In the genomic region with DNA sequence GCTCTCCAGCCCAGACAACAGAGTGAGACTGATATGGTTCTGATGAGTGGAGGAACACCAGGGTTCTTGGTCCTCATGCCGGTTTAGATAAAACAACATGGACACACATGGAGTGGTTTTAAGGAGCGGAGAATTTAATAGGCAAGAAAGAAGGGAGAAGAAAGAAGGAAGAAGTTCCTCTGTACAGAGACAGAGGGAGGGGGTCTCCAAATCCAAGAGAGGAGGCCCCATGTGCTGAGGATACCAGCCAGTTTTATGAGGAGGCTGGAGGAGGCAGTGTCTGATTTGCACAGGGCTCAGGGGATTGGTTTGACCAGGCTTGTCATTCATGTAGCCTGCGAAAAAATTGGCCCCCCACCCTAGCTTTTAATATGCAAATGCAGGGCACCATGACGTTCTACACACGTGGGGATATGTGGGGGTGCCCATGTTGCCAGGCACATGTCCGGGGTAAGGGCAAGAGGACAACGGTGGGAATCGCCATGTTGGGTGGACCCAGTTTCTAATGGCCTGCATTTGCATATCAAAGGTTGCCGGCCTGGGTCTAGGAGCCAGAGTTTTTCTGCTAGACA, we compare ENCODE assay signal across 12 cellular contexts. TPM values are rescaled to one million over a fixed set of nuclear protein-coding genes. Genes with fewer than 3 reads are reported as not detected.
DNase-seq lines count a peak whose midpoint lies in the region; ATAC-seq, FAIRE-seq and TF ChIP-seq lines count a peak whose summit lies in the region.
"Not testable (repeated sequence)": the region's sequence is repeated elsewhere in the genome, so short reads cannot be mapped to it uniquely, and the experiment has no call there.
"Had no signal": no experiment of that assay in that cellular context is flagged by ENCODE, and none has a peak within 500 bp of the region (broad histone marks: within the 10 kb centered on the region; RNA-seq: fewer than 3 reads in every experiment).

No MANE protein-coding gene starts in this region.

- peak overlapping the region; percentile 51 for H3K4me3 Mint-ChIP-seq in CD4-positive, alpha-beta T cell
- H3K4me3 Mint-ChIP-seq in WTC11; activated naive CD8-positive, alpha-beta T cell treated with anti-CD3 and anti-CD28 coated beads, Interleukin-2, amount 10 ng/mL, durations not matched to agents 7 days and 5 days: not testable (repeated sequence)
- peak overlapping the region in 1 of 2 donors; percentile 52 for H3K4me3 Mint-ChIP-seq in activated T-cell treated with anti-CD3 and anti-CD28 coated beads, Interleukin-2, amount 50 U/mL, for 72 hours
- peak overlapping the region; percentile 17 for H3K4me3 Mint-ChIP-seq in memory B cell

- H3K4me1 Mint-ChIP-seq in CD4-positive, alpha-beta T cell (ENCODE audit: low read depth), result peaks cover 92% of the 10 kb centered on the region
- peaks cover 24% of the 10 kb centered on the region for H3K4me1 Mint-ChIP-seq in WTC11
- peaks cover 92% of the 10 kb centered on the region for H3K4me1 Mint-ChIP-seq in activated T-cell treated with anti-CD3 and anti-CD28 coated beads, Interleukin-2, amount 50 U/mL, for 72 hours (ENCODE audit: low read depth)
- H3K4me1 Mint-ChIP-seq in activated naive CD8-positive, alpha-beta T cell treated with anti-CD3 and anti-CD28 coated beads, Interleukin-2, amount 10 ng/mL, durations not matched to agents 7 days and 5 days, result peaks cover 67% of the 10 kb centered on the region
- peaks cover 36% of the 10 kb centered on the region for H3K4me1 Mint-ChIP-seq in memory B cell

- H3K4me1 ChIP-seq in spleen, result peaks cover 55 to 100% (median 94%) of the 10 kb centered on the region in 6 donors

- not testable (repeated sequence) for TF ChIP-seq CTCF in CD4-positive, alpha-beta T cell (IDR thresholded peaks at IDR 0.05); WTC11 (IDR thresholded peaks at IDR 0.05); spleen (IDR thresholded peaks at IDR 0.05 in 8 of 11, conservative IDR thresholded peaks at IDR 0.05 in 3 of 11)

- not testable (repeated sequence) for H3K27ac ChIP-seq in CD4-positive, alpha-beta T cell (ENCODE audit: low read depth, low read length)
- H3K27ac ChIP-seq in spleen, result peak overlapping the region; percentile 61 to 90 (median 88)

- not testable (repeated sequence) for ATAC-seq in CD4-positive, alpha-beta T cell (ENCODE audit: poor library complexity); WTC11; activated T-cell treated with anti-CD3 and anti-CD28 coated beads, Interleukin-2, amount 50 U/mL, for 72 hours (replicated peaks in 1 of 2); activated naive CD8-positive, alpha-beta T cell treated with anti-CD3 and anti-CD28 coated beads, Interleukin-2, amount 10 ng/mL, durations not matched to agents 7 days and 5 days (ENCODE audit: low read depth); memory B cell (ENCODE audit: low read depth)

- H3K9me3 Mint-ChIP-seq in CD4-positive, alpha-beta T cell; WTC11; activated T-cell treated with anti-CD3 and anti-CD28 coated beads, Interleukin-2, amount 50 U/mL, for 72 hours; activated naive CD8-positive, alpha-beta T cell treated with anti-CD3 and anti-CD28 coated beads, Interleukin-2, amount 10 ng/mL, durations not matched to agents 7 days and 5 days; memory B cell: not testable (repeated sequence)

- not testable (repeated sequence) for DNase-seq in CD4-positive, alpha-beta T cell; GM12891 (ENCODE audit: insufficient read length, low spot score); activated T-cell treated with anti-CD3 and anti-CD28 coated beads, Interleukin-2, amount 50 U/mL, for 72 hours; activated naive CD8-positive, alpha-beta T cell treated with anti-CD3 and anti-CD28 coated beads, Interleukin-2, amount 10 ng/mL, durations not matched to agents 7 days and 5 days; memory B cell (ENCODE audit: low spot score in 2 of 2); spleen
- peak; percentile 66 for DNase-seq in NAMALWA (ENCODE audit: low spot score)
- DNase-seq in WTC11 (ENCODE audit: low spot score), result peak; percentile 18

- FAIRE-seq in GM12891 (lab: Jason Lieb, UNC), result peak; percentile 91

- H3K4me3 ChIP-seq in spleen, result not testable (repeated sequence)

- not testable (repeated sequence) for H3K27me3 Mint-ChIP-seq in CD4-positive, alpha-beta T cell; WTC11 (ENCODE audit: low read depth); activated naive CD8-positive, alpha-beta T cell treated with anti-CD3 and anti-CD28 coated beads, Interleukin-2, amount 10 ng/mL, durations not matched to agents 7 days and 5 days; memory B cell
- H3K27me3 Mint-ChIP-seq in activated T-cell treated with anti-CD3 and anti-CD28 coated beads, Interleukin-2, amount 50 U/mL, for 72 hours (ENCODE audit: low read depth), result peaks cover 29% of the 10 kb centered on the region

- intact Hi-C loops in CD4-positive, alpha-beta T cell (cut with DNase I, micrococcal nuclease), result loop anchor here (2.0 kb wide), 2 partner anchors 13 to 33 kb away; no protein-coding TSS in a partner anchor
- intact Hi-C loops in spleen (cut with DNase I; ENCODE audit: low total_unique reads), result loop anchor here (10.0 kb wide), 1 partner anchor 99 kb away; no protein-coding TSS in a partner anchor

- H3K27me3 ChIP-seq in CD4-positive, alpha-beta T cell (ENCODE audit: control insufficient read depth, insufficient read depth, low read length); spleen (replicated peaks in 1 of 7): not testable (repeated sequence)

- not testable (repeated sequence) for H3K9me3 ChIP-seq in CD4-positive, alpha-beta T cell (ENCODE audit: control insufficient read depth, low read length); spleen

- POLR2A ChIA-PET in CD4-positive, alpha-beta T cell (lab: Charles Lee), result interaction anchor here (1.0 to 14.0 kb wide), 5 partner anchors 32 to 107 kb away, joined by 3 to 1205 read pairs (median 102); partner anchors contain the start of gene TMSB4X
- POLR2A ChIA-PET in WTC11 (lab: Charles Lee), result not testable (repeated sequence)
- POLR2A ChIA-PET in activated naive CD8-positive, alpha-beta T cell treated with anti-CD3 and anti-CD28 coated beads, Interleukin-2, amount 10 ng/mL, durations not matched to agents 7 days and 5 days (lab: Charles Lee), result interaction anchor here (2.7 to 13.8 kb wide), 2 partner anchors 107 to 127 kb away, joined by 9 to 768 read pairs; partner anchors contain the start of gene TMSB4X

- 63 to 88% (median 72%) methylated on average over 9 of the region's 9 CpGs for WGBS in spleen, 5 donors

- peak overlapping the region; percentile 95 for H3K27ac Mint-ChIP-seq in CD4-positive, alpha-beta T cell
- not testable (repeated sequence) for H3K27ac Mint-ChIP-seq in WTC11
- H3K27ac Mint-ChIP-seq in activated T-cell treated with anti-CD3 and anti-CD28 coated beads, Interleukin-2, amount 50 U/mL, for 72 hours, result peak overlapping the region; percentile 86
- peak overlapping the region; percentile 98 for H3K27ac Mint-ChIP-seq in activated naive CD8-positive, alpha-beta T cell treated with anti-CD3 and anti-CD28 coated beads, Interleukin-2, amount 10 ng/mL, durations not matched to agents 7 days and 5 days
- H3K27ac Mint-ChIP-seq in memory B cell, result peak overlapping the region; percentile 96

- H3K36me3 ChIP-seq in spleen, result not testable (repeated sequence)

- CTCF ChIA-PET in CD4-positive, alpha-beta T cell (lab: Charles Lee), result interaction anchor here (1.4 kb wide), 1 partner anchor 137 kb away, joined by 4 read pairs; no protein-coding TSS in a partner anchor
- CTCF ChIA-PET in WTC11 (lab: Charles Lee), result interaction anchor here (1.0 kb wide), 1 partner anchor 137 kb away, joined by 3 read pairs; no protein-coding TSS in a partner anchor

- peak; percentile 52 for TF ChIP-seq POLR2A in GM12891 (IDR thresholded peaks at IDR 0.05; ENCODE audit: low read depth, low read length)
- TF ChIP-seq POLR2A in spleen (IDR thresholded peaks at IDR 0.05), result not testable (repeated sequence)

- not testable (repeated sequence) for H3K36me3 Mint-ChIP-seq in CD4-positive, alpha-beta T cell (ENCODE audit: low read depth); WTC11; activated T-cell treated with anti-CD3 and anti-CD28 coated beads, Interleukin-2, amount 50 U/mL, for 72 hours (ENCODE audit: insufficient read depth in 2 of 2); activated naive CD8-positive, alpha-beta T cell treated with anti-CD3 and anti-CD28 coated beads, Interleukin-2, amount 10 ng/mL, durations not matched to agents 7 days and 5 days; memory B cell

TF ChIP-seq in GM12891, 5 proteins besides CTCF, POLR2A, EP300 and RAD21:
- TF ChIP-seq POLR2AphosphoS5 (IDR thresholded peaks at IDR 0.05; ENCODE audit: low read depth, low read length), result 0 out of 2 replicates have a peak, but pooled peaks have one; percentile 63
- TF ChIP-seq POU2F2 (IDR thresholded peaks at IDR 0.05; ENCODE audit: low read depth, low read length), result peak; percentile 97
- 0 out of 2 replicates have a peak, but pooled peaks have one; percentile 15 for TF ChIP-seq TAF1 (IDR thresholded peaks at IDR 0.05; ENCODE audit: low read depth, low read length)

RNA-seq across cellular contexts. Expression of gene FAM9C, which starts 39.4 kb away (rescaled TPM):
- not detected for total RNA-seq in CD4-positive, alpha-beta T cell
- not detected for polyA plus RNA-seq in GM12891 (2012; ENCODE audit: low read depth, missing spikeins)
- total RNA-seq in WTC11 (2021), result 0.07 to 0.28 TPM in 2 of 3 replicates, not detected in the other
- under 1 TPM in 1 of 2 donors, not detected in 1; 0.09 TPM for total RNA-seq in activated T-cell treated with anti-CD3 and anti-CD28 coated beads, Interleukin-2, amount 50 U/mL, for 72 hours
- total RNA-seq in activated naive CD8-positive, alpha-beta T cell treated with anti-CD3 and anti-CD28 coated beads, Interleukin-2, amount 10 ng/mL, durations not matched to agents 7 days and 5 days, result not detected
- total RNA-seq in spleen, result 10 to 100 TPM in 3 of 7 donors, under 1 TPM in 2, not detected in 2; 0.09 to 56.0 (median 12.3) TPM
- polyA plus RNA-seq in spleen, result 10 to 100 TPM in 1 of 3 donors, under 1 TPM in 1, not detected in 1; 0.16 to 10.5 TPM
- total RNA-seq: A673, G401, HT-29, IMR-90 had no signal
- polyA plus RNA-seq: IMR-90 had no signal
